ENCODE assay signal across 1 cellular context in genomic region chr12:68445836-68446235, GRCh38.
TF ChIP-seq lines count a peak whose summit lies in the region.

No MANE protein-coding gene starts in this region.

TF ChIP-seq in K562, 482 proteins besides CTCF, POLR2A, EP300 and RAD21:
- TF ChIP-seq E4F1 (CRISPR knock-in tag; IDR thresholded peaks at IDR 0.05; ENCODE audit: borderline replicate concordance) (no peak), MGA (IDR thresholded peaks at IDR 0.05) (0 out of 2 replicates have a peak, but pooled peaks have one; percentile 22)
TF ChIP-seq in K562: peak in this region for 1.
